ENCODE assay signal across 8 cellular contexts in the genomic region with DNA sequence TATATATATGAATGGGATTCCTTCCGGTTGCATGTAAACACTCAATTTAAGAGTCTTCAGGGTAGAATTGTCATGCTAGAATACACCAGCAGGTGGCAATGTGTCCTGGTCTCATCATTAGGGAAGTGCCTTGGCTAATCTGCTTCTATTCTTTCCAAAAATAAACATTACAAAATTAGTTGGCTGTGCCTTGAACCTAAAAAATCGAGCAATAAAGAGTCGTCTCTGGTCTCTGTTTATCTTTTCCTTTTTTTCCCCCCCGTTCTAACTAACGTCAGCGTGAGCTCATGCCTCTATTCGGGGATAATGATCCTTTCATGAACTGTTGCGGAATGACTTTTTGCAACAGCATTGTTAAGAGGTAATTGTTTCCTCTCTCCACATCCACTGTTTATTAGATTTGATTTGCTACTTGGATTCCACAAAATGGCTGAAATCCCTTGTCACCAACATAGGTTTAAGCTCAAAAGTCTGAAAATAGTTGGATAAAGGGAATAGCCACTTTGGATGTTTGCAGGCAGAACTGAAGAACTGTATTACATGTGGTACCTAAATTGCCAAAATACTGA. TPM values are rescaled to one million over a fixed set of nuclear protein-coding genes. Genes with fewer than 3 reads are reported as not detected.
DNase-seq lines count a peak whose midpoint lies in the region; ATAC-seq, FAIRE-seq and TF ChIP-seq lines count a peak whose summit lies in the region.

No MANE protein-coding gene starts in this region.

- intact Hi-C loops in Panc1 (cut with micrococcal nuclease; ENCODE audit: unreplicated experiment): no loop called here

- peak; percentile 15 for FAIRE-seq in frontal cortex (lab: Jason Lieb, UNC)

- no peak overlapping the region for H3K27ac Mint-ChIP-seq in activated naive CD4-positive, alpha-beta T cell treated with anti-CD3 and anti-CD28 coated beads, Interleukin-2, amount 10 ng/mL, durations not matched to agents 7 days and 5 days

- peaks cover 65% of the 10 kb centered on the region for H3K27me3 Mint-ChIP-seq in activated naive CD4-positive, alpha-beta T cell treated with anti-CD3 and anti-CD28 coated beads, Interleukin-2, amount 10 ng/mL, durations not matched to agents 7 days and 5 days

- WGBS in urinary bladder: under 1% methylated on average over 8 of the region's 8 CpGs

- in situ Hi-C loops in G401 (cut with HindIII; ENCODE audit: low sequenced_read_pairs) (no loop called here), Panc1 (cut with HindIII; ENCODE audit: low pct_unique_long_range_greater_than_20kb, low sequenced_read_pairs) (no loop called here)

- TF ChIP-seq CTCF in LNCAP (IDR thresholded peaks at IDR 0.05) (peak; percentile 45), Panc1 (IDR thresholded peaks at IDR 0.05) (peak; percentile 54; the same call in 1 of the 2 replicates)

- ATAC-seq in Panc1: no peak
- ATAC-seq in HG02588 (IDR thresholded peaks at IDR 0.05; ENCODE audit: unreplicated experiment): no peak

- H3K4me3 Mint-ChIP-seq in activated naive CD4-positive, alpha-beta T cell treated with anti-CD3 and anti-CD28 coated beads, Interleukin-2, amount 10 ng/mL, durations not matched to agents 7 days and 5 days: peak overlapping the region; percentile 37

- DNase-seq in G401 (ENCODE audit: low spot score) (peak; percentile 91), Panc1 (ENCODE audit: low read depth, low spot score) (no peak), frontal cortex (ENCODE audit: low spot score in 2 of 2) (peak; percentile 59 to 74), non-pigmented ciliary epithelial cell (ENCODE audit: low read depth) (peak; percentile 56)
- DNase-seq in activated naive CD4-positive, alpha-beta T cell treated with anti-CD3 and anti-CD28 coated beads, Interleukin-2, amount 10 ng/mL, durations not matched to agents 7 days and 5 days: peak; percentile 67

- peaks cover 9% of the 10 kb centered on the region for H3K36me3 ChIP-seq in Panc1 (ENCODE audit: control insufficient read depth, insufficient read depth, low read length)
- H3K36me3 ChIP-seq in urinary bladder (ENCODE audit: insufficient read depth): no peaks in the 10 kb centered on the region

- POLR2A ChIA-PET in Panc1 (lab: Charles Lee): interaction anchor here (0.5 to 0.7 kb wide), 3 partner anchors 46 to 356 kb away, joined by 3 to 5 read pairs (median 5); no protein-coding TSS in a partner anchor

- CTCF ChIA-PET in Panc1 (lab: Charles Lee): interaction anchor here (0.6 to 0.8 kb wide), 9 partner anchors 12 to 987 kb away, joined by 3 to 8 read pairs (median 3); no protein-coding TSS in a partner anchor
- CTCF ChIA-PET in activated naive CD4-positive, alpha-beta T cell treated with anti-CD3 and anti-CD28 coated beads, Interleukin-2, amount 10 ng/mL, durations not matched to agents 7 days and 5 days (lab: Charles Lee): interaction anchor here (0.8 to 2.3 kb wide), 8 partner anchors 10 to 469 kb away, joined by 3 to 8 read pairs (median 4); a partner anchor contains a TSS

- H3K4me1 Mint-ChIP-seq in activated naive CD4-positive, alpha-beta T cell treated with anti-CD3 and anti-CD28 coated beads, Interleukin-2, amount 10 ng/mL, durations not matched to agents 7 days and 5 days: peaks cover 19% of the 10 kb centered on the region

- no peaks in the 10 kb centered on the region for H3K9me3 ChIP-seq in Panc1 (ENCODE audit: control insufficient read depth, insufficient read depth, low read depth, low read length)

- H3K36me3 Mint-ChIP-seq in activated naive CD4-positive, alpha-beta T cell treated with anti-CD3 and anti-CD28 coated beads, Interleukin-2, amount 10 ng/mL, durations not matched to agents 7 days and 5 days: peaks cover 2% of the 10 kb centered on the region

- H3K27me3 ChIP-seq in Panc1 (ENCODE audit: control insufficient read depth, insufficient read depth, low read length): no peaks in the 10 kb centered on the region

- H3K4me1 ChIP-seq in Panc1 (ENCODE audit: control insufficient read depth, insufficient read depth, low read length): peaks cover 53% of the 10 kb centered on the region
- H3K4me1 ChIP-seq in urinary bladder (ENCODE audit: insufficient read depth): no peaks in the 10 kb centered on the region

- H3K9me3 Mint-ChIP-seq in activated naive CD4-positive, alpha-beta T cell treated with anti-CD3 and anti-CD28 coated beads, Interleukin-2, amount 10 ng/mL, durations not matched to agents 7 days and 5 days: no peaks in the 10 kb centered on the region

- peak overlapping the region; percentile 98 for H3K27ac ChIP-seq in Panc1 (ENCODE audit: low read length)
- H3K27ac ChIP-seq in urinary bladder (ENCODE audit: low read depth): peak overlapping the region; percentile 87

- H3K4me3 ChIP-seq in Panc1 (ENCODE audit: low read depth in 2 of 2, low read length in 2 of 2) (peak overlapping the region; percentile 75 to 85), urinary bladder (ENCODE audit: low read depth, low read length) (peak overlapping the region; percentile 82)

- TSS peak; percentile 86 for BruUV-seq in Panc1 (replicated peaks; lab: Mats Ljungman, UMichigan)

RNA-seq across cellular contexts. Expression of a gene that starts 1.2 kb away (rescaled TPM):
- total RNA-seq in G401 (2014; rRNA removed; shearing (Covaris generic)): 27.5 TPM in 2 replicates
- 182 TPM for total RNA-seq in Panc1 (2021; ENCODE audit: unreplicated experiment)
- polyA plus RNA-seq in Panc1 (2012; ENCODE audit: insufficient read length): 55.9 TPM
- 202 TPM for total RNA-seq in frontal cortex
- total RNA-seq in urinary bladder: 167 TPM
- polyA plus RNA-seq in urinary bladder: 33.7 TPM

RNA-seq across cellular contexts. Expression of a gene that starts 9.9 kb away (rescaled TPM):
- total RNA-seq in G401 (2014; rRNA removed; shearing (Covaris generic)): 12.5 and 14.8 TPM in 2 replicates
- 22.8 TPM for total RNA-seq in Panc1 (2021; ENCODE audit: unreplicated experiment)
- polyA plus RNA-seq in Panc1 (2012; ENCODE audit: insufficient read length): 12.7 TPM
- 16.3 TPM for total RNA-seq in frontal cortex
- total RNA-seq in urinary bladder: 11.2 TPM
- polyA plus RNA-seq in urinary bladder: 4.6 TPM
